2 cellular contexts compared by ENCODE assay signal in the genomic region with DNA sequence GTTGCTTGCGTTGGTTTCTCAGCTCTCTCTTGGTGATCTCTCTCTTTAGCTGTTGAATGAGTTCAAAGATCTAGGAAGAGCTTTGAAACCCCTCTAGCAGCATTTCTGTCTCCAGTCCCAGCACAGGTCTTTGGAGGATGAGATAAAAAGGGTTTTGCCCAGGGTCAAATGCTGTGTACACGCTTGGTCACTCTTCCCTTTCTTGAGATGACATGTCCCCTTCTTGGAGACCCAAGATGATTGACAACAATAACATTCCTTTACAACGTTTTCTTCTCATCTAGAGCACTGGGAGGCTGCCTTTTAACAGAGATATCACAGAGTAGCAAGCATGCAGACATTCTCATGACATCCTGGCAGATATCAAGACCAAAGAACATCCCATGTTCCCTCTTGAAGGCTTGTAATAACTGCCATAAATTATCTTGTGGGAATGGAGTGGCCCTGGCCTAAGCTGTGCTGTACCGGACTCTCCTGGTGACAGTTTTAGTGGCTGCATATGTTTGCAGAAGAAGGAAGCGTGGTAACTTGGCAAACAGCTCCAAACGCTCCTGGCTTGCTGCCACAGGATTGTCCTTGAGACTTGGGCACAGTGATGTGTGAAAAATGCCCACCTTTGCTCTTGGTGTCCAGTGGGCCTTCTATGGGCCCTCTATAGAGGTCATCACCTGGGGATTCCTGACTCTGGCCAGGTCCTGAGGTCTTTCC.
TF ChIP-seq lines count a peak whose summit lies in the region.

No MANE protein-coding gene starts in this region.

TF ChIP-seq in SK-N-SH treated with all-trans-retinoic acid at 6 μM for 48 hours, 23 proteins besides CTCF, POLR2A, EP300 and RAD21 (continued from another document):
- TF ChIP-seq POU6F1 (CRISPR knock-in tag; IDR thresholded peaks at IDR 0.05; ENCODE audit: borderline replicate concordance, low read depth) (no peak), CREB5 (CRISPR knock-in tag; IDR thresholded peaks at IDR 0.05; ENCODE audit: low read depth) (no peak), ARNTL (CRISPR knock-in tag; IDR thresholded peaks at IDR 0.05; ENCODE audit: borderline replicate concordance, low read depth) (no peak), RARB (CRISPR knock-in tag; IDR thresholded peaks at IDR 0.05) (no peak), ZNF565 (CRISPR knock-in tag; conservative IDR thresholded peaks at IDR 0.05; ENCODE audit: low read depth) (no peak), ZFP30 (CRISPR knock-in tag; IDR thresholded peaks at IDR 0.05) (no peak), CSDC2 (CRISPR knock-in tag; IDR thresholded peaks at IDR 0.05) (no peak), ISL1 (CRISPR knock-in tag; IDR thresholded peaks at IDR 0.05) (no peak), TOX (CRISPR knock-in tag; IDR thresholded peaks at IDR 0.05; ENCODE audit: borderline replicate concordance) (no peak), TSHZ2 (CRISPR knock-in tag; IDR thresholded peaks at IDR 0.05) (no peak), ZC3H10 (CRISPR knock-in tag; IDR thresholded peaks at IDR 0.05) (no peak), PATZ1 (CRISPR knock-in tag; IDR thresholded peaks at IDR 0.05; ENCODE audit: borderline replicate concordance) (no peak), SNAI2 (CRISPR knock-in tag; IDR thresholded peaks at IDR 0.05) (no peak), CSRNP3 (CRISPR knock-in tag; IDR thresholded peaks at IDR 0.05) (no peak), OSR1 (CRISPR knock-in tag; IDR thresholded peaks at IDR 0.05) (no peak), GLIS3 (CRISPR knock-in tag; IDR thresholded peaks at IDR 0.05) (no peak), ZNF70 (CRISPR knock-in tag; IDR thresholded peaks at IDR 0.05) (no peak)

TF ChIP-seq in SK-N-SH, 30 proteins besides CTCF, POLR2A, EP300 and RAD21 (continued from another document):
- TF ChIP-seq REST (IDR thresholded peaks at IDR 0.05; ENCODE audit: low read depth, low read length) (no peak), YY1 (IDR thresholded peaks at IDR 0.05; ENCODE audit: low read depth) (no peak), RCOR1 (IDR thresholded peaks at IDR 0.05; ENCODE audit: low read length) (no peak), GABPA (IDR thresholded peaks at IDR 0.05; ENCODE audit: low read depth) (no peak), JUND (IDR thresholded peaks at IDR 0.05) (no peak), FOSL2 (IDR thresholded peaks at IDR 0.05; ENCODE audit: borderline replicate concordance, low read depth) (no peak), TCF12 (IDR thresholded peaks at IDR 0.05) (no peak), GATA2 (CRISPR knock-in tag; IDR thresholded peaks at IDR 0.05) (no peak), NFIC (IDR thresholded peaks at IDR 0.05; ENCODE audit: borderline replicate concordance) (no peak), SIN3A (IDR thresholded peaks at IDR 0.05; ENCODE audit: borderline replicate concordance, low read depth, low read length) (no peak), ELF1 (IDR thresholded peaks at IDR 0.05) (no peak), FOXJ3 (CRISPR knock-in tag; IDR thresholded peaks at IDR 0.05) (no peak)
- TF ChIP-seq, protein P1, sequence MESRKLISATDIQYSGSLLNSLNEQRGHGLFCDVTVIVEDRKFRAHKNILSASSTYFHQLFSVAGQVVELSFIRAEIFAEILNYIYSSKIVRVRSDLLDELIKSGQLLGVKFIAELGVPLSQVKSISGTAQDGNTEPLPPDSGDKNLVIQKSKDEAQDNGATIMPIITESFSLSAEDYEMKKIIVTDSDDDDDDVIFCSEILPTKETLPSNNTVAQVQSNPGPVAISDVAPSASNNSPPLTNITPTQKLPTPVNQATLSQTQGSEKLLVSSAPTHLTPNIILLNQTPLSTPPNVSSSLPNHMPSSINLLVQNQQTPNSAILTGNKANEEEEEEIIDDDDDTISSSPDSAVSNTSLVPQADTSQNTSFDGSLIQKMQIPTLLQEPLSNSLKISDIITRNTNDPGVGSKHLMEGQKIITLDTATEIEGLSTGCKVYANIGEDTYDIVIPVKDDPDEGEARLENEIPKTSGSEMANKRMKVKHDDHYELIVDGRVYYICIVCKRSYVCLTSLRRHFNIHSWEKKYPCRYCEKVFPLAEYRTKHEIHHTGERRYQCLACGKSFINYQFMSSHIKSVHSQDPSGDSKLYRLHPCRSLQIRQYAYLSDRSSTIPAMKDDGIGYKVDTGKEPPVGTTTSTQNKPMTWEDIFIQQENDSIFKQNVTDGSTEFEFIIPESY (IDR thresholded peaks at IDR 0.05; ENCODE audit: borderline replicate concordance, low read depth): no peak
- TF ChIP-seq, protein P2, sequence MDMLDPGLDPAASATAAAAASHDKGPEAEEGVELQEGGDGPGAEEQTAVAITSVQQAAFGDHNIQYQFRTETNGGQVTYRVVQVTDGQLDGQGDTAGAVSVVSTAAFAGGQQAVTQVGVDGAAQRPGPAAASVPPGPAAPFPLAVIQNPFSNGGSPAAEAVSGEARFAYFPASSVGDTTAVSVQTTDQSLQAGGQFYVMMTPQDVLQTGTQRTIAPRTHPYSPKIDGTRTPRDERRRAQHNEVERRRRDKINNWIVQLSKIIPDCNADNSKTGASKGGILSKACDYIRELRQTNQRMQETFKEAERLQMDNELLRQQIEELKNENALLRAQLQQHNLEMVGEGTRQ (IDR thresholded peaks at IDR 0.05; ENCODE audit: borderline replicate concordance, low read depth, low read length): no peak
TF ChIP-seq in SK-N-SH: peak in this region for 0.
